ENCODE assay signal across 1 cellular context in genomic region chr3:142886938-142887337, GRCh38.
TF ChIP-seq lines count a peak whose summit lies in the region.

No MANE protein-coding gene starts in this region.

TF ChIP-seq in K562, 482 proteins besides CTCF, POLR2A, EP300 and RAD21 (continued from another document and continues in another):
- TF ChIP-seq ETV6 (IDR thresholded peaks at IDR 0.05; ENCODE audit: borderline replicate concordance in 1 of 2, low read depth in 2 of 2, low read length in 1 of 2), result no peak
- TF ChIP-seq ETV6 (CRISPR knock-in tag; IDR thresholded peaks at IDR 0.05; ENCODE audit: borderline replicate concordance), result no peak
- TF ChIP-seq ATF4 (CRISPR knock-in tag; IDR thresholded peaks at IDR 0.05), result no peak
- no peak for TF ChIP-seq NCOA1 (IDR thresholded peaks at IDR 0.05; ENCODE audit: low read depth)
- TF ChIP-seq ATF3 (IDR thresholded peaks at IDR 0.05), result peak; percentile 90
- TF ChIP-seq ATF3 (CRISPR knock-in tag; conservative IDR thresholded peaks at IDR 0.05), result no peak
- peak; percentile 80 for TF ChIP-seq DPF2 (IDR thresholded peaks at IDR 0.05)
- TF ChIP-seq SMARCC2 (IDR thresholded peaks at IDR 0.05; ENCODE audit: low read depth), result peak; percentile 76
- no peak for TF ChIP-seq ZNF507 (tag; conservative IDR thresholded peaks at IDR 0.05)
- peak; percentile 77 for TF ChIP-seq SMARCE1 (IDR thresholded peaks at IDR 0.05)
- TF ChIP-seq NFE2 (IDR thresholded peaks at IDR 0.05; ENCODE audit: low read depth), result peak; percentile 83
- TF ChIP-seq HDAC1 (IDR thresholded peaks at IDR 0.05), result 0 out of 4 replicates have a peak, but pooled peaks of 1 of the 2 experiments have one; percentile 31
- TF ChIP-seq SAP30 (IDR thresholded peaks at IDR 0.05; ENCODE audit: borderline replicate concordance, insufficient read depth, low read depth, low read length, poor library complexity, severe bottlenecking), result no peak
- TF ChIP-seq U2AF1 (optimal IDR thresholded peaks at IDR 0.05; ENCODE audit: low read depth, low read length), result no peak
- TF ChIP-seq ZNF75A (CRISPR knock-in tag; IDR thresholded peaks at IDR 0.05), result no peak
- TF ChIP-seq ZFP36 (IDR thresholded peaks at IDR 0.05; ENCODE audit: low read depth, low read length, partially characterized antibody), result no peak
- TF ChIP-seq HDGF (IDR thresholded peaks at IDR 0.05), result no peak
- TF ChIP-seq SMARCA4 (IDR thresholded peaks at IDR 0.05), result peak; percentile 77
- TF ChIP-seq ZNF644 (tag; IDR thresholded peaks at IDR 0.05; ENCODE audit: low read depth), result no peak
- TF ChIP-seq RCOR1 (IDR thresholded peaks at IDR 0.05; ENCODE audit: borderline replicate concordance in 1 of 2, low read depth in 2 of 2, low read length in 2 of 2), result peak in 1 of 2 experiments; percentile 80; a peak in 2 of 4 replicates
- no peak for TF ChIP-seq ZNF274 (IDR thresholded peaks at IDR 0.05; ENCODE audit: borderline replicate concordance, low read depth, low read length)
- TF ChIP-seq ATF7 (IDR thresholded peaks at IDR 0.05), result 0 out of 2 replicates have a peak, but pooled peaks have one; percentile 21
- no peak for TF ChIP-seq ZNF740 (CRISPR knock-in tag; IDR thresholded peaks at IDR 0.05)
- TF ChIP-seq ZNF740 (tag; IDR thresholded peaks at IDR 0.05), result no peak
- no peak for TF ChIP-seq REST (CRISPR knock-in tag; IDR thresholded peaks at IDR 0.05; ENCODE audit: low read depth)
- TF ChIP-seq ZFP30 (CRISPR knock-in tag; IDR thresholded peaks at IDR 0.05; ENCODE audit: borderline replicate concordance), result no peak
- peak; percentile 75 to 84 for TF ChIP-seq KDM1A (IDR thresholded peaks at IDR 0.05)
- no peak for TF ChIP-seq ZNF165 (CRISPR knock-in tag; IDR thresholded peaks at IDR 0.05; ENCODE audit: borderline replicate concordance)
- TF ChIP-seq MAFK (IDR thresholded peaks at IDR 0.05; ENCODE audit: low read length), result peak; percentile 80
- 0 out of 2 replicates have a peak, but pooled peaks have one; percentile 58 for TF ChIP-seq HDAC2 (IDR thresholded peaks at IDR 0.05)
- no peak for TF ChIP-seq PURB (CRISPR knock-in tag; IDR thresholded peaks at IDR 0.05; ENCODE audit: low read depth)
- peak; percentile 81; the same call in 1 of the 2 replicates for TF ChIP-seq MAFF (IDR thresholded peaks at IDR 0.05; ENCODE audit: low read length)
- TF ChIP-seq JUND (IDR thresholded peaks at IDR 0.05; ENCODE audit: borderline replicate concordance, low read depth, low read length), result peak; percentile 95
- TF ChIP-seq JUND (tag; IDR thresholded peaks at IDR 0.05; ENCODE audit: borderline replicate concordance, low read depth, low read length), result peak; percentile 94
- TF ChIP-seq MBD1 (CRISPR knock-in tag; IDR thresholded peaks at IDR 0.05), result no peak
- TF ChIP-seq TFAP4 (CRISPR knock-in tag; IDR thresholded peaks at IDR 0.05; ENCODE audit: borderline replicate concordance), result no peak
- no peak for TF ChIP-seq ZNF239 (CRISPR knock-in tag; IDR thresholded peaks at IDR 0.05)
- TF ChIP-seq C11orf30 (IDR thresholded peaks at IDR 0.05; ENCODE audit: low read depth), result peak; percentile 94
- TF ChIP-seq FOXA1 (IDR thresholded peaks at IDR 0.05; ENCODE audit: borderline replicate concordance), result no peak
- no peak for TF ChIP-seq PYGO2 (tag; IDR thresholded peaks at IDR 0.05)
- TF ChIP-seq NFE2L1 (tag; IDR thresholded peaks at IDR 0.05; ENCODE audit: borderline replicate concordance, low read depth), result no peak
- no peak for TF ChIP-seq SFPQ (IDR thresholded peaks at IDR 0.05; ENCODE audit: low read depth, low read length)
- TF ChIP-seq PBX2 (CRISPR knock-in tag; IDR thresholded peaks at IDR 0.05; ENCODE audit: low read depth), result no peak
- TF ChIP-seq PBX2 (tag; conservative IDR thresholded peaks at IDR 0.05; ENCODE audit: low read depth), result peak; percentile 71
- TF ChIP-seq BACH1 (tag; IDR thresholded peaks at IDR 0.05), result peak; percentile 97
- no peak for TF ChIP-seq ZNF77 (CRISPR knock-in tag; IDR thresholded peaks at IDR 0.05)
- 0 out of 2 replicates have a peak, but pooled peaks have one; percentile 19 for TF ChIP-seq SOX6 (IDR thresholded peaks at IDR 0.05)
- TF ChIP-seq HES1 (IDR thresholded peaks at IDR 0.05; ENCODE audit: low read depth), result peak; percentile 21; the same call in 1 of the 2 replicates
- no peak for TF ChIP-seq ZNF324 (CRISPR knock-in tag; IDR thresholded peaks at IDR 0.05)
- TF ChIP-seq ZFX (CRISPR knock-in tag; IDR thresholded peaks at IDR 0.05), result no peak
- TF ChIP-seq MAFG (tag; conservative IDR thresholded peaks at IDR 0.05), result peak; percentile 93
- no peak for TF ChIP-seq KLF16 (IDR thresholded peaks at IDR 0.05)
- TF ChIP-seq ARID3A (IDR thresholded peaks at IDR 0.05; ENCODE audit: borderline replicate concordance, low read depth, low read length), result peak; percentile 59; the same call in 1 of the 2 replicates
- TF ChIP-seq GABPA (tag; conservative IDR thresholded peaks at IDR 0.05; ENCODE audit: low read depth), result no peak
- TF ChIP-seq ILK (tag; IDR thresholded peaks at IDR 0.05; ENCODE audit: borderline replicate concordance, low read depth), result no peak
- TF ChIP-seq FOS (IDR thresholded peaks at IDR 0.05; ENCODE audit: extremely low read depth, insufficient read length), result peak; percentile 21
- no peak for TF ChIP-seq SIX5 (IDR thresholded peaks at IDR 0.05; ENCODE audit: borderline replicate concordance in 1 of 2, insufficient read depth in 1 of 2, low read depth in 1 of 2, low read length in 2 of 2)
